ENCODE assay signal across 11 cellular contexts in genomic region chr2:150669492-150669891, GRCh38.
"Had no signal": no experiment of that assay in that cellular context is flagged by ENCODE, and none has a peak within 500 bp of the region (broad histone marks: within the 10 kb centered on the region; RNA-seq: fewer than 3 reads in every experiment).

No MANE protein-coding gene starts in this region.

- H3K4me2 ChIP-seq: GM23338 had no signal

- H3K27ac ChIP-seq: GM23248 had no signal

- H3K9me3 ChIP-seq: HAP-1 had no signal

- H3K4me1 Mint-ChIP-seq: GM23338 had no signal

- H3K4me1 ChIP-seq: HAP-1 had no signal

- H3K36me3 ChIP-seq: HAP-1 had no signal

- H2AFZ ChIP-seq: GM23248, GM23338 had no signal

- H3K4me3 ChIP-seq: GM23248, GM23338, HAP-1 had no signal

- FAIRE-seq: H1, H54 had no signal

- H3K9ac ChIP-seq: GM23248 had no signal

- H3K9me3 Mint-ChIP-seq: GM23338 had no signal

- H3K4me3 Mint-ChIP-seq: GM23338, H9, HFFc6 had no signal

- ATAC-seq: GM23338, HCT116 had no signal

- H3K27ac Mint-ChIP-seq: GM23338, H9, HFFc6 had no signal

- DNase-seq: GM23248, GOT3, H7, H9, HCEC 1CT, HFFc6 had no signal
